Comparison of ENCODE assay signal across 22 cellular contexts in the genomic region with DNA sequence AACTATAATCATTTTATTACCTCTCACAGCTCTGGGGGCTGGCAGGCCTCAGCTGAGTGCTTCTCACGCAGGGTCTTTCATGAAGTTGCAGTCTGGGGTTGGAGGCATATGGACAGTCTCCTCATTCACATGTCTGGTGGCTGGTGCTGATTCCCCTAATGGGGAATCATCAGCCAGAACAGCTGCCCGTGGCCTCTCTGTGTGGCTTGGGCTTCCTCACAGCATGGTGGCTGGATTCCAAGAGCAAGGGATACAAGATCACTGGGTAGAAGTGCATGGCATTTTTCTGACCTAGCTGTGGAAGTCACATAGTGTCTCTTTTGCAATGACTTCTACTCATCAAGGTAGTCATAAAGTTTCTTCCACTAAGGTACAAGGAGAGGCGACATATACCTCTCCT. TPM values are rescaled to one million over a fixed set of nuclear protein-coding genes. Genes with fewer than 3 reads are reported as not detected.
DNase-seq lines count a peak whose midpoint lies in the region; ATAC-seq and FAIRE-seq lines count a peak whose summit lies in the region.
"Had no signal": no experiment of that assay in that cellular context is flagged by ENCODE, and none has a peak within 500 bp of the region (broad histone marks: within the 10 kb centered on the region; RNA-seq: fewer than 3 reads in every experiment).

No MANE protein-coding gene starts in this region.

- H2AK5ac ChIP-seq in trophoblast cell (ENCODE audit: low read length), result no peak overlapping the region

- peaks cover 20 to 37% (median 24%) of the 10 kb centered on the region in 10 experiments for H3K4me1 ChIP-seq in BLaER1 treated with 17β-estradiol and CSF1 and Interleukin-3, amounts not matched to agents 10 nM and 100 nM
- H3K4me1 ChIP-seq in esophagus (ENCODE audit: control insufficient read depth in 2 of 2, insufficient read depth in 2 of 2, low read length in 1 of 2) (peaks cover 6 to 29% of the 10 kb centered on the region in 2 donors), trophoblast cell (ENCODE audit: control insufficient read depth in 1 of 2, insufficient read depth in 2 of 2, low read length in 2 of 2) (peaks cover 22 to 26% of the 10 kb centered on the region in 2 experiments)
- H3K4me1 ChIP-seq: BE2C had no signal

- H2BK120ac ChIP-seq in trophoblast cell (ENCODE audit: insufficient read depth, low read length, poor library complexity), result peak overlapping the region; percentile 56

- no peaks in the 10 kb centered on the region for H3K36me3 ChIP-seq in BLaER1 treated with 17β-estradiol and CSF1 and Interleukin-3, amounts not matched to agents 10 nM and 100 nM
- no peaks in the 10 kb centered on the region for H3K36me3 ChIP-seq in esophagus (ENCODE audit: control insufficient read depth in 2 of 2, insufficient read depth in 2 of 2, low read length in 1 of 2)
- no peaks in the 10 kb centered on the region for H3K36me3 ChIP-seq in trophoblast cell (ENCODE audit: control insufficient read depth in 1 of 2, insufficient read depth in 2 of 2, low read length in 2 of 2)
- H3K36me3 ChIP-seq: BE2C had no signal

- H2BK12ac ChIP-seq in trophoblast cell (ENCODE audit: low read length), result no peak overlapping the region

- no peak overlapping the region for H2BK5ac ChIP-seq in trophoblast cell (ENCODE audit: low read depth, low read length, poor library complexity)

- no peak overlapping the region for H3K18ac ChIP-seq in trophoblast cell (ENCODE audit: low read length)

- H3K4me3 ChIP-seq in BLaER1 treated with 17β-estradiol and CSF1 and Interleukin-3, amounts not matched to agents 10 nM and 100 nM, result no peak overlapping the region
- H3K4me3 ChIP-seq in esophagus (ENCODE audit: low read depth in 1 of 2, low read length in 2 of 2) (no peak overlapping the region), trophoblast cell (ENCODE audit: low read depth, low read length) (no peak overlapping the region)
- H3K4me3 ChIP-seq: GM23338, K562 had no signal

- no peak overlapping the region for H3K23ac ChIP-seq in trophoblast cell (ENCODE audit: low read length)

- no peak overlapping the region for H2AFZ ChIP-seq in trophoblast cell (ENCODE audit: insufficient read depth, low read length, poor library complexity)
- H2AFZ ChIP-seq: GM23338 had no signal

- peaks cover 27% of the 10 kb centered on the region for H3K79me1 ChIP-seq in trophoblast cell (ENCODE audit: low read length)

- H3K4me2 ChIP-seq in BLaER1 treated with 17β-estradiol and CSF1 and Interleukin-3, amounts not matched to agents 10 nM and 100 nM, result peak overlapping the region in 8 of 11 experiments; percentile 51 to 88 (median 82); a peak in 16 of 22 replicates
- H3K4me2 ChIP-seq in trophoblast cell (ENCODE audit: low read length), result no peak overlapping the region
- H3K4me2 ChIP-seq: GM23338 had no signal

- H4K8ac ChIP-seq in trophoblast cell (ENCODE audit: low read depth, low read length), result no peak overlapping the region

- H4K20me1 ChIP-seq in BLaER1 treated with 17β-estradiol and CSF1 and Interleukin-3, amounts not matched to agents 10 nM and 100 nM, result no peaks in the 10 kb centered on the region

- peaks cover 3% of the 10 kb centered on the region for H3K79me2 ChIP-seq in trophoblast cell (ENCODE audit: control insufficient read depth, insufficient read depth, low read length, poor library complexity)

- H3K9me3 ChIP-seq in BLaER1 treated with 17β-estradiol and CSF1 and Interleukin-3, amounts not matched to agents 10 nM and 100 nM (replicated peaks in 1 of 11), result peaks cover 10 to 18% (median 13%) of the 10 kb centered on the region in 11 experiments; a peak in 20 of 22 replicates
- H3K9me3 ChIP-seq in esophagus (ENCODE audit: control insufficient read depth in 2 of 2, insufficient read depth in 1 of 2, low read depth in 1 of 2, low read length in 1 of 2) (peaks cover 0 to 3% of the 10 kb centered on the region in 2 donors), trophoblast cell (ENCODE audit: insufficient read depth, low read depth, low read length) (peaks cover 5% of the 10 kb centered on the region)
- H3K9me3 ChIP-seq: Caco-2 had no signal

- H3K9ac ChIP-seq in BLaER1 treated with 17β-estradiol and CSF1 and Interleukin-3, amounts not matched to agents 10 nM and 100 nM, result no peak overlapping the region
- no peak overlapping the region for H3K9ac ChIP-seq in trophoblast cell (ENCODE audit: low read length)

- no peak overlapping the region for H3K14ac ChIP-seq in trophoblast cell (ENCODE audit: low read length)

- H3K27me3 ChIP-seq in BLaER1 treated with 17β-estradiol and CSF1 and Interleukin-3, amounts not matched to agents 10 nM and 100 nM, result no peaks in the 10 kb centered on the region
- no peaks in the 10 kb centered on the region for H3K27me3 ChIP-seq in esophagus (ENCODE audit: control insufficient read depth in 1 of 2, insufficient read depth in 2 of 2, low read length in 2 of 2)
- no peaks in the 10 kb centered on the region for H3K27me3 ChIP-seq in trophoblast cell (ENCODE audit: insufficient read depth, low read length)
- H3K27me3 ChIP-seq: BE2C had no signal

- H3K4ac ChIP-seq in trophoblast cell (ENCODE audit: low read depth, low read length), result no peak overlapping the region

- DNase-seq in NCI-H69 (lab: John Stamatoyannopoulos, UW) (peak; percentile 18), trophoblast cell (no peak), HTR-8/SVneo (ENCODE audit: insufficient read length, low spot score) (no peak), DMS53 treated with DMSO at 0.1 percent for 48 hours (lab: John Stamatoyannopoulos, UW; ENCODE audit: unreplicated experiment) (no peak)
- DNase-seq: ACHN; BE2C; Caco-2; CD4-positive, alpha-beta T cell; DMS79; GDM1; HCEC 1CT; IMR-90 had no signal

- no peak overlapping the region for H3K27ac ChIP-seq in BLaER1 treated with 17β-estradiol and CSF1 and Interleukin-3, amounts not matched to agents 10 nM and 100 nM
- H3K27ac ChIP-seq in esophagus (ENCODE audit: low read depth in 2 of 2, low read length in 1 of 2) (peak overlapping the region; percentile 52 to 85), trophoblast cell (ENCODE audit: low read depth, low read length) (no peak overlapping the region)
- H3K27ac ChIP-seq: C4-2B had no signal

- H4K12ac ChIP-seq in trophoblast cell (ENCODE audit: low read depth, low read length), result no peak overlapping the region

- ATAC-seq in GM21576 (IDR thresholded peaks at IDR 0.05; ENCODE audit: unreplicated experiment), result no peak
- ATAC-seq: GM23338, K562 had no signal

- no peak for FAIRE-seq in HTR-8/SVneo (lab: Jason Lieb, UNC)
- FAIRE-seq: A204.1, GM12892, GM18507, H54, K562 had no signal

- peak overlapping the region; percentile 26 for H4K91ac ChIP-seq in trophoblast cell (ENCODE audit: low read depth, low read length)

- 89 to 93% methylated on average over 3 of the region's 3 CpGs for WGBS in esophagus, 2 donors
- no CpG with 5 or more reads among the region's 3 CpGs for WGBS in trophoblast cell (ENCODE audit: extremely low coverage, insufficient coverage, insufficient read length)

RNA-seq across cellular contexts. Expression of a gene that starts 59.0 kb away (rescaled TPM):
- 100 to 1,000 TPM in 1 of 2 donors, 10 to 100 TPM in 1; 57.7 to 148 TPM for polyA plus RNA-seq in esophagus
- polyA plus RNA-seq in trophoblast cell (2013), result 756 and 800 TPM in 2 replicates

Comparison
In these comparisons a context has a peak if more than half of its experiments do, and no peak if none do; other contexts are left out.
1. H3K27ac ChIP-seq: peak in esophagus (2 of 2); none in BLaER1 treated with 17β-estradiol and CSF1 and Interleukin-3, amounts not matched to agents 10 nM and 100 nM (0 of 11) and trophoblast cell (single experiment).